Comparison of ENCODE assay signal across 26 cellular contexts in genomic region chr6:72676995-72677394, GRCh38. TPM values are rescaled to one million over a fixed set of nuclear protein-coding genes. Genes with fewer than 3 reads are reported as not detected.
DNase-seq lines count a peak whose midpoint lies in the region; ATAC-seq and TF ChIP-seq lines count a peak whose summit lies in the region.
"Had no signal": no experiment of that assay in that cellular context is flagged by ENCODE, and none has a peak within 500 bp of the region (broad histone marks: within the 10 kb centered on the region; RNA-seq: fewer than 3 reads in every experiment).

No MANE protein-coding gene starts in this region.

- H3K23ac ChIP-seq in IMR-90 (ENCODE audit: low read depth, low read length): no peak overlapping the region

- peaks cover 11 to 20% of the 10 kb centered on the region in 2 experiments; a peak in 3 of 4 replicates for H3K4me1 ChIP-seq in SK-N-SH (ENCODE audit: control insufficient read depth in 1 of 2, insufficient read depth in 2 of 2, low read depth in 1 of 2, low read length in 1 of 2)
- no peaks in the 10 kb centered on the region; the same call in 1 of the 2 replicates for H3K4me1 ChIP-seq in IMR-90 (ENCODE audit: control insufficient read depth, insufficient read depth, low read length)
- H3K4me1 ChIP-seq in osteoblast (ENCODE audit: insufficient read depth, low read length): peaks cover 7% of the 10 kb centered on the region
- H3K4me1 ChIP-seq in ascending aorta: no peaks in the 10 kb centered on the region
- H3K4me1 ChIP-seq: A549, Caco-2 had no signal

- H3K4me3 ChIP-seq in SK-N-SH (ENCODE audit: low read depth in 2 of 2, low read length in 1 of 2) (no peak overlapping the region), IMR-90 (ENCODE audit: insufficient read depth, low read depth, low read length) (no peak overlapping the region), osteoblast (ENCODE audit: insufficient read depth, low read length) (no peak overlapping the region), ascending aorta (no peak overlapping the region)
- H3K4me3 ChIP-seq: A549; BLaER1 treated with 17β-estradiol and CSF1 and Interleukin-3, amounts not matched to agents 10 nM and 100 nM; GM12878 had no signal

- intact Hi-C loops in IMR-90 (cut with micrococcal nuclease): no loop called here
- intact Hi-C loops in ascending aorta (cut with DNase I): no loop called here

- ATAC-seq in SK-N-SH treated with all-trans-retinoic acid at 6 μM for 48 hours (no peak), IMR-90 (ENCODE audit: low read depth) (no peak), GM21526 (IDR thresholded peaks at IDR 0.05; ENCODE audit: low FRiP score, unreplicated experiment) (no peak)
- ATAC-seq: A549; CD8-positive, alpha-beta T cell; GM12878 had no signal

- no peaks in the 10 kb centered on the region for H3K9me2 ChIP-seq in SK-N-SH

- no peaks in the 10 kb centered on the region for H3F3A ChIP-seq in SK-N-SH (replicated peaks; ENCODE audit: insufficient read depth)

- no peak overlapping the region for H2BK5ac ChIP-seq in IMR-90 (ENCODE audit: low read depth, low read length, poor library complexity, severe bottlenecking)

- no peak for DNase-seq in SK-N-SH
- DNase-seq in IMR-90: no peak
- no peak for DNase-seq in mesothelial cell of epicardium (ENCODE audit: low spot score in 2 of 2, unreplicated experiment in 2 of 2)
- DNase-seq in osteoblast (ENCODE audit: insufficient read length, low spot score, missing footprints): no peak
- DNase-seq in ascending aorta (ENCODE audit: low spot score in 2 of 2): no peak
- no peak for DNase-seq in RWPE1 (ENCODE audit: low spot score)
- DNase-seq: AML-193; Caco-2; Calu3; CD4-positive, alpha-beta T cell; CD8-positive, alpha-beta T cell; DMS153; DMS53; DMS79; DND-41; EL; GDM1 had no signal

- POLR2A ChIA-PET in SK-N-SH (lab: Yijun Ruan, JAX): no interaction called here
- POLR2A ChIA-PET in IMR-90 (lab: Charles Lee; ENCODE audit: unreplicated experiment): no interaction called here
- POLR2A ChIA-PET in RWPE1 (lab: Yijun Ruan, JAX; ENCODE audit: low non-redundant PET): no interaction called here

- H4K5ac ChIP-seq in IMR-90 (ENCODE audit: low read depth, low read length): no peak overlapping the region

- peaks cover 60% of the 10 kb centered on the region for H3K79me2 ChIP-seq in SK-N-SH (ENCODE audit: insufficient read depth)
- H3K79me2 ChIP-seq in osteoblast (ENCODE audit: insufficient read depth, low read length): no peaks in the 10 kb centered on the region

- no peak for TF ChIP-seq POLR2A in IMR-90 (IDR thresholded peaks at IDR 0.05; ENCODE audit: low read depth, low read length)

- H3K9me1 ChIP-seq in IMR-90 (ENCODE audit: insufficient read depth, low read length): no peaks in the 10 kb centered on the region; the same call in 1 of the 2 replicates

- H2AFZ ChIP-seq in SK-N-SH (ENCODE audit: low read depth) (no peak overlapping the region), IMR-90 (replicated peaks; ENCODE audit: low read length, poor library complexity) (no peak overlapping the region), osteoblast (ENCODE audit: low read length) (peak overlapping the region; percentile 6)

- H3K9me3 Mint-ChIP-seq in mesothelial cell of epicardium: peaks cover 3% of the 10 kb centered on the region
- H3K9me3 Mint-ChIP-seq: CD4-positive, alpha-beta T cell; CD8-positive, alpha-beta T cell had no signal

- no peak for TF ChIP-seq CTCF in SK-N-SH (IDR thresholded peaks at IDR 0.05)
- TF ChIP-seq CTCF in IMR-90 (conservative IDR thresholded peaks at IDR 0.05; ENCODE audit: low read depth, low read length): no peak
- no peak for TF ChIP-seq CTCF in mesothelial cell of epicardium (IDR thresholded peaks at IDR 0.05; ENCODE audit: unreplicated experiment)
- TF ChIP-seq CTCF in osteoblast (IDR thresholded peaks at IDR 0.05; ENCODE audit: extremely low read depth, low read depth, low read length): no peak
- TF ChIP-seq CTCF in ascending aorta (IDR thresholded peaks at IDR 0.05): no peak
- no peak for TF ChIP-seq CTCF in RWPE1 (conservative IDR thresholded peaks at IDR 0.05; ENCODE audit: low read depth)

- no peak for TF ChIP-seq RAD21 in SK-N-SH (IDR thresholded peaks at IDR 0.05; ENCODE audit: low read length)
- no peak for TF ChIP-seq RAD21 in IMR-90 (IDR thresholded peaks at IDR 0.05; ENCODE audit: low read length)

- no peak overlapping the region for H3K18ac ChIP-seq in IMR-90 (ENCODE audit: low read depth, low read length)

- H2BK20ac ChIP-seq in IMR-90 (ENCODE audit: low read depth, low read length): no peak overlapping the region

- H4K91ac ChIP-seq in IMR-90 (ENCODE audit: insufficient read depth, low read depth, low read length): no peak overlapping the region

- H2AK9ac ChIP-seq in IMR-90 (replicated peaks; ENCODE audit: low read depth, low read length, poor library complexity): peak overlapping the region; percentile 55

- H4K20me1 ChIP-seq in SK-N-SH (ENCODE audit: insufficient read depth) (no peaks in the 10 kb centered on the region), IMR-90 (ENCODE audit: insufficient read depth, low read length) (no peaks in the 10 kb centered on the region), osteoblast (ENCODE audit: insufficient read depth, low read length) (no peaks in the 10 kb centered on the region)

- H3K27ac ChIP-seq in SK-N-SH (ENCODE audit: low read depth in 2 of 2, low read length in 1 of 2) (no peak overlapping the region), IMR-90 (ENCODE audit: insufficient read depth, low read length) (no peak overlapping the region), osteoblast (ENCODE audit: low read depth, low read length) (no peak overlapping the region), ascending aorta (no peak overlapping the region), RWPE1 (no peak overlapping the region)
- H3K27ac ChIP-seq: 22Rv1; A549; BLaER1 treated with 17β-estradiol and CSF1 and Interleukin-3, amounts not matched to agents 10 nM and 100 nM; C4-2B had no signal

- H3K27ac Mint-ChIP-seq in mesothelial cell of epicardium: peak overlapping the region; percentile 28
- H3K27ac Mint-ChIP-seq: B cell; CD4-positive, alpha-beta T cell; CD8-positive, alpha-beta T cell had no signal

- no peak overlapping the region for H3K9ac ChIP-seq in SK-N-SH
- H3K9ac ChIP-seq in IMR-90 (ENCODE audit: low read depth, low read length): no peak overlapping the region
- H3K9ac ChIP-seq: BLaER1 treated with 17β-estradiol and CSF1 and Interleukin-3, amounts not matched to agents 10 nM and 100 nM had no signal

- no peak overlapping the region for H4K8ac ChIP-seq in IMR-90 (ENCODE audit: low read depth in 2 of 2, low read length in 2 of 2)

- H2BK15ac ChIP-seq in IMR-90 (ENCODE audit: low read depth, low read length): no peak overlapping the region

- H3K27me3 Mint-ChIP-seq in mesothelial cell of epicardium (ENCODE audit: low read depth): no peaks in the 10 kb centered on the region
- H3K27me3 Mint-ChIP-seq: B cell; CD4-positive, alpha-beta T cell had no signal

- TF ChIP-seq EP300 in SK-N-SH (IDR thresholded peaks at IDR 0.05; ENCODE audit: borderline replicate concordance in 1 of 2, low read depth in 1 of 2, low read length in 1 of 2): no peak

- no peak overlapping the region for H3K14ac ChIP-seq in IMR-90 (replicated peaks; ENCODE audit: low read depth, low read length)

- no peak overlapping the region for H3K4me2 ChIP-seq in SK-N-SH
- no peak overlapping the region for H3K4me2 ChIP-seq in IMR-90 (ENCODE audit: low read depth, low read length)
- no peak overlapping the region for H3K4me2 ChIP-seq in osteoblast (ENCODE audit: insufficient read depth, low read length)
- H3K4me2 ChIP-seq: A549; BLaER1 treated with 17β-estradiol and CSF1 and Interleukin-3, amounts not matched to agents 10 nM and 100 nM had no signal

- peaks cover 2% of the 10 kb centered on the region for H3K36me3 Mint-ChIP-seq in mesothelial cell of epicardium

- H3K4me1 Mint-ChIP-seq in mesothelial cell of epicardium: peaks cover 33% of the 10 kb centered on the region
- H3K4me1 Mint-ChIP-seq: B cell had no signal

- no peak overlapping the region for H3K4me3 Mint-ChIP-seq in mesothelial cell of epicardium
- H3K4me3 Mint-ChIP-seq: B cell; CD4-positive, alpha-beta T cell; CD8-positive, alpha-beta T cell had no signal

- BruUV-seq in IMR-90 (replicated peaks; lab: Mats Ljungman, UMichigan): no TSS peak

- H3K56ac ChIP-seq in IMR-90 (ENCODE audit: extremely low read depth, insufficient read depth, low read length): no peak overlapping the region

- no peaks in the 10 kb centered on the region; a peak in 2 of 4 replicates for H3K79me1 ChIP-seq in IMR-90 (ENCODE audit: low read depth in 1 of 2, low read length in 2 of 2)

- in situ Hi-C loops in IMR-90 (cut with MboI; ENCODE audit: low sequenced_read_pairs): no loop called here

- dilution Hi-C loops in IMR-90 (cut with HindIII; ENCODE audit: low sequenced_read_pairs, unreplicated experiment): no loop called here

- WGBS in SK-N-SH (ENCODE audit: low lambda C conversion rate): 87% methylated on average over 3 of the region's 3 CpGs
- 71% methylated on average over 3 of the region's 3 CpGs; no CpG with 5 or more reads in 1 of the 2 experiments for WGBS in IMR-90 (ENCODE audit: extremely low coverage in 2 of 2, insufficient read length in 1 of 2), 2 experiments

- H3K9me3 ChIP-seq in SK-N-SH: no peaks in the 10 kb centered on the region
- no peaks in the 10 kb centered on the region for H3K9me3 ChIP-seq in IMR-90 (ENCODE audit: control insufficient read depth, insufficient read depth, low read length)
- no peaks in the 10 kb centered on the region for H3K9me3 ChIP-seq in osteoblast (ENCODE audit: low read depth, low read length)
- no peaks in the 10 kb centered on the region for H3K9me3 ChIP-seq in ascending aorta
- H3K9me3 ChIP-seq: A549, Caco-2 had no signal

- H3K4ac ChIP-seq in IMR-90 (ENCODE audit: low read depth, low read length): no peak overlapping the region

- no peak overlapping the region for H2AK5ac ChIP-seq in IMR-90 (ENCODE audit: low read depth, low read length)

- CTCF ChIA-PET in SK-N-SH (lab: Yijun Ruan, JAX) (no interaction called here), IMR-90 (lab: Yijun Ruan, JAX) (no interaction called here), RWPE1 (lab: Yijun Ruan, JAX) (no interaction called here)

- H3K36me3 ChIP-seq in SK-N-SH (replicated peaks in 1 of 2; ENCODE audit: control insufficient read depth in 1 of 2, insufficient read depth in 2 of 2, low read length in 1 of 2) (no peaks in the 10 kb centered on the region), IMR-90 (ENCODE audit: control insufficient read depth, insufficient read depth, low read length) (no peaks in the 10 kb centered on the region), osteoblast (ENCODE audit: insufficient read depth, low read length) (no peaks in the 10 kb centered on the region), ascending aorta (no peaks in the 10 kb centered on the region)

- H2BK120ac ChIP-seq in IMR-90 (ENCODE audit: low read depth, low read length): no peak overlapping the region

- no peaks in the 10 kb centered on the region for H3K27me3 ChIP-seq in SK-N-SH (ENCODE audit: insufficient read depth)
- no peaks in the 10 kb centered on the region for H3K27me3 ChIP-seq in IMR-90 (ENCODE audit: control insufficient read depth, insufficient read depth, low read length)
- H3K27me3 ChIP-seq in osteoblast (ENCODE audit: insufficient read depth, low read length): no peaks in the 10 kb centered on the region
- H3K27me3 ChIP-seq in ascending aorta: no peaks in the 10 kb centered on the region
- H3K27me3 ChIP-seq: BLaER1 treated with 17β-estradiol and CSF1 and Interleukin-3, amounts not matched to agents 10 nM and 100 nM had no signal

RNA-seq across cellular contexts. Expression of gene KCNQ5, which starts 55.1 kb away (rescaled TPM):
- polyA plus RNA-seq in SK-N-SH (2012; rRNA removed): 3.2 and 3.7 TPM in 2 replicates
- polyA plus RNA-seq in SK-N-SH (2012; cell fraction: cytosol; rRNA removed): 4.2 TPM in 2 replicates
- polyA plus RNA-seq in SK-N-SH (2012; cell fraction: nucleus; rRNA removed): 3.7 and 4.7 TPM in 2 replicates
- total RNA-seq in IMR-90 (2012; rRNA removed): 1.3 and 1.7 TPM in 2 replicates
- 0.75 and 1.1 TPM in 2 replicates for polyA plus RNA-seq in IMR-90 (2012; rRNA removed)
- polyA plus RNA-seq in IMR-90 (2012; cell fraction: cytosol; rRNA removed): 0.29 and 0.38 TPM in 2 replicates
- 0.37 and 0.97 TPM in 2 replicates for polyA plus RNA-seq in IMR-90 (2012; cell fraction: nucleus; rRNA removed; ENCODE audit: low replicate concordance)
- 4.8 to 5.4 TPM (median 5.2 TPM) in 3 replicates for total RNA-seq in mesothelial cell of epicardium
- total RNA-seq in osteoblast: 4.0 and 8.5 TPM in 2 replicates
- total RNA-seq in ascending aorta: 4.5 TPM
- total RNA-seq: Calu3, G401 had no signal
